In genomic region chr4:106366026-106366425, GRCh38 we compare ENCODE assay signal across 2 cellular contexts.
TF ChIP-seq lines count a peak whose summit lies in the region.

No MANE protein-coding gene starts in this region.

TF ChIP-seq in SK-N-SH, 30 proteins besides CTCF, POLR2A, EP300 and RAD21:
- no peak for TF ChIP-seq IRF3 (IDR thresholded peaks at IDR 0.05; ENCODE audit: low read depth, low read length)
- TF ChIP-seq SIN3A (IDR thresholded peaks at IDR 0.05; ENCODE audit: borderline replicate concordance, low read depth, low read length), result no peak
- TF ChIP-seq GATA2 (CRISPR knock-in tag; IDR thresholded peaks at IDR 0.05), result no peak
- no peak for TF ChIP-seq ELF1 (IDR thresholded peaks at IDR 0.05)
- no peak for TF ChIP-seq CHD2 (IDR thresholded peaks at IDR 0.05; ENCODE audit: low read length, partially characterized antibody)
- no peak for TF ChIP-seq EZH2phosphoT487 (IDR thresholded peaks at IDR 0.05; ENCODE audit: borderline replicate concordance, low read depth)
- no peak for TF ChIP-seq TCF12 (IDR thresholded peaks at IDR 0.05)
- TF ChIP-seq, protein P1, sequence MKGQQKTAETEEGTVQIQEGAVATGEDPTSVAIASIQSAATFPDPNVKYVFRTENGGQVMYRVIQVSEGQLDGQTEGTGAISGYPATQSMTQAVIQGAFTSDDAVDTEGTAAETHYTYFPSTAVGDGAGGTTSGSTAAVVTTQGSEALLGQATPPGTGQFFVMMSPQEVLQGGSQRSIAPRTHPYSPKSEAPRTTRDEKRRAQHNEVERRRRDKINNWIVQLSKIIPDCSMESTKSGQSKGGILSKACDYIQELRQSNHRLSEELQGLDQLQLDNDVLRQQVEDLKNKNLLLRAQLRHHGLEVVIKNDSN (IDR thresholded peaks at IDR 0.05; ENCODE audit: borderline replicate concordance, low read depth), result no peak
- TF ChIP-seq FOXJ3 (CRISPR knock-in tag; IDR thresholded peaks at IDR 0.05), result no peak
- TF ChIP-seq FOXM1 (IDR thresholded peaks at IDR 0.05; ENCODE audit: low read depth), result no peak
- TF ChIP-seq TAF1 (IDR thresholded peaks at IDR 0.05; ENCODE audit: borderline replicate concordance, low read depth, low read length), result no peak
- no peak for TF ChIP-seq SMC3 (IDR thresholded peaks at IDR 0.05; ENCODE audit: low read depth, low read length)
- TF ChIP-seq, protein P2, sequence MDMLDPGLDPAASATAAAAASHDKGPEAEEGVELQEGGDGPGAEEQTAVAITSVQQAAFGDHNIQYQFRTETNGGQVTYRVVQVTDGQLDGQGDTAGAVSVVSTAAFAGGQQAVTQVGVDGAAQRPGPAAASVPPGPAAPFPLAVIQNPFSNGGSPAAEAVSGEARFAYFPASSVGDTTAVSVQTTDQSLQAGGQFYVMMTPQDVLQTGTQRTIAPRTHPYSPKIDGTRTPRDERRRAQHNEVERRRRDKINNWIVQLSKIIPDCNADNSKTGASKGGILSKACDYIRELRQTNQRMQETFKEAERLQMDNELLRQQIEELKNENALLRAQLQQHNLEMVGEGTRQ (IDR thresholded peaks at IDR 0.05; ENCODE audit: borderline replicate concordance, low read depth, low read length), result no peak
- no peak for TF ChIP-seq TEAD4 (IDR thresholded peaks at IDR 0.05; ENCODE audit: borderline replicate concordance, insufficient read depth)
- no peak for TF ChIP-seq RFX5 (IDR thresholded peaks at IDR 0.05; ENCODE audit: low read length)
- TF ChIP-seq MEF2A (IDR thresholded peaks at IDR 0.05; ENCODE audit: borderline replicate concordance, low read depth), result no peak

TF ChIP-seq in SK-N-SH treated with all-trans-retinoic acid at 6 μM for 48 hours, 23 proteins besides CTCF, POLR2A, EP300 and RAD21 (continued from another document):
- TF ChIP-seq, protein P3, sequence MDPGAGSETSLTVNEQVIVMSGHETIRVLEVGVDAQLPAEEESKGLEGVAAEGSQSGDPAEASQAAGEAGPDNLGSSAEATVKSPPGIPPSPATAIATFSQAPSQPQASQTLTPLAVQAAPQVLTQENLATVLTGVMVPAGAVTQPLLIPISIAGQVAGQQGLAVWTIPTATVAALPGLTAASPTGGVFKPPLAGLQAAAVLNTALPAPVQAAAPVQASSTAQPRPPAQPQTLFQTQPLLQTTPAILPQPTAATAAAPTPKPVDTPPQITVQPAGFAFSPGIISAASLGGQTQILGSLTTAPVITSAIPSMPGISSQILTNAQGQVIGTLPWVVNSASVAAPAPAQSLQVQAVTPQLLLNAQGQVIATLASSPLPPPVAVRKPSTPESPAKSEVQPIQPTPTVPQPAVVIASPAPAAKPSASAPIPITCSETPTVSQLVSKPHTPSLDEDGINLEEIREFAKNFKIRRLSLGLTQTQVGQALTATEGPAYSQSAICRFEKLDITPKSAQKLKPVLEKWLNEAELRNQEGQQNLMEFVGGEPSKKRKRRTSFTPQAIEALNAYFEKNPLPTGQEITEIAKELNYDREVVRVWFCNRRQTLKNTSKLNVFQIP (CRISPR knock-in tag; IDR thresholded peaks at IDR 0.05; ENCODE audit: borderline replicate concordance, low read depth), result no peak
- no peak for TF ChIP-seq CSRNP3 (CRISPR knock-in tag; IDR thresholded peaks at IDR 0.05)
- TF ChIP-seq ARNTL (CRISPR knock-in tag; IDR thresholded peaks at IDR 0.05; ENCODE audit: borderline replicate concordance, low read depth), result no peak
- TF ChIP-seq TCF4 (CRISPR knock-in tag; IDR thresholded peaks at IDR 0.05; ENCODE audit: borderline replicate concordance), result no peak
- no peak for TF ChIP-seq TSHZ2 (CRISPR knock-in tag; IDR thresholded peaks at IDR 0.05)
- TF ChIP-seq ZNF70 (CRISPR knock-in tag; IDR thresholded peaks at IDR 0.05), result no peak
- TF ChIP-seq ZNF565 (CRISPR knock-in tag; conservative IDR thresholded peaks at IDR 0.05; ENCODE audit: low read depth), result no peak
- TF ChIP-seq, protein P4, sequence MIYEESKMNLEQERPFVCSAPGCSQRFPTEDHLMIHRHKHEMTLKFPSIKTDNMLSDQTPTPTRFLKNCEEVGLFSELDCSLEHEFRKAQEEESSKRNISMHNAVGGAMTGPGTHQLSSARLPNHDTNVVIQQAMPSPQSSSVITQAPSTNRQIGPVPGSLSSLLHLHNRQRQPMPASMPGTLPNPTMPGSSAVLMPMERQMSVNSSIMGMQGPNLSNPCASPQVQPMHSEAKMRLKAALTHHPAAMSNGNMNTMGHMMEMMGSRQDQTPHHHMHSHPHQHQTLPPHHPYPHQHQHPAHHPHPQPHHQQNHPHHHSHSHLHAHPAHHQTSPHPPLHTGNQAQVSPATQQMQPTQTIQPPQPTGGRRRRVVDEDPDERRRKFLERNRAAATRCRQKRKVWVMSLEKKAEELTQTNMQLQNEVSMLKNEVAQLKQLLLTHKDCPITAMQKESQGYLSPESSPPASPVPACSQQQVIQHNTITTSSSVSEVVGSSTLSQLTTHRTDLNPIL (CRISPR knock-in tag; IDR thresholded peaks at IDR 0.05; ENCODE audit: low read depth), result no peak
- no peak for TF ChIP-seq ZNF8 (CRISPR knock-in tag; IDR thresholded peaks at IDR 0.05)
- TF ChIP-seq RARB (CRISPR knock-in tag; IDR thresholded peaks at IDR 0.05), result no peak
- TF ChIP-seq PATZ1 (CRISPR knock-in tag; IDR thresholded peaks at IDR 0.05; ENCODE audit: borderline replicate concordance), result no peak
- no peak for TF ChIP-seq GLIS3 (CRISPR knock-in tag; IDR thresholded peaks at IDR 0.05)
- TF ChIP-seq ESRRG (CRISPR knock-in tag; IDR thresholded peaks at IDR 0.05), result no peak
